ENCODE assay signal across 2 cellular contexts in the genomic region with DNA sequence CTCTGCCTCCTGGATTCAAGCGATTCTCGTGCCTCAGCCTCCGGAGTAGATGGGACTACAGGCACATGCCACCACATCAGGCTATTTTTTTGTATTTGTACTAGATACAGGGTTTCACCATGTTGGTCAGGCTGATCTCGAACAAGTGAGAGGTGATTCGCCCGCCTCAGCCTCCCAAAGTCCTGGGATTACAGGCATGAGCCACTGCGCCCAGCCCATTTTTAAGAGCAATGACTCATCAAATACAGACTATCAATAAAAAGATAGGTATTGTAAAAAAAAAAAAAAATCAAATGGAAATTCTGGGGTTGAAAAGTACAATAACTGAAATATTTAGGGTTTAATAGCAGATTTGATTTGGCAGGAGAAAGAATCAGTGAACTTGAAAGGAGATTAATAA.
TF ChIP-seq lines count a peak whose summit lies in the region.

No MANE protein-coding gene starts in this region.

TF ChIP-seq in HCT116, 20 proteins besides CTCF, POLR2A, EP300 and RAD21:
- TF ChIP-seq, protein P1, sequence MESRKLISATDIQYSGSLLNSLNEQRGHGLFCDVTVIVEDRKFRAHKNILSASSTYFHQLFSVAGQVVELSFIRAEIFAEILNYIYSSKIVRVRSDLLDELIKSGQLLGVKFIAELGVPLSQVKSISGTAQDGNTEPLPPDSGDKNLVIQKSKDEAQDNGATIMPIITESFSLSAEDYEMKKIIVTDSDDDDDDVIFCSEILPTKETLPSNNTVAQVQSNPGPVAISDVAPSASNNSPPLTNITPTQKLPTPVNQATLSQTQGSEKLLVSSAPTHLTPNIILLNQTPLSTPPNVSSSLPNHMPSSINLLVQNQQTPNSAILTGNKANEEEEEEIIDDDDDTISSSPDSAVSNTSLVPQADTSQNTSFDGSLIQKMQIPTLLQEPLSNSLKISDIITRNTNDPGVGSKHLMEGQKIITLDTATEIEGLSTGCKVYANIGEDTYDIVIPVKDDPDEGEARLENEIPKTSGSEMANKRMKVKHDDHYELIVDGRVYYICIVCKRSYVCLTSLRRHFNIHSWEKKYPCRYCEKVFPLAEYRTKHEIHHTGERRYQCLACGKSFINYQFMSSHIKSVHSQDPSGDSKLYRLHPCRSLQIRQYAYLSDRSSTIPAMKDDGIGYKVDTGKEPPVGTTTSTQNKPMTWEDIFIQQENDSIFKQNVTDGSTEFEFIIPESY (IDR thresholded peaks at IDR 0.05; ENCODE audit: extremely low read depth, insufficient replicate concordance, low read length): no peak
- TF ChIP-seq JUND (IDR thresholded peaks at IDR 0.05): peak; percentile 14; the same call in 1 of the 2 replicates

TF ChIP-seq in K562, 482 proteins besides CTCF, POLR2A, EP300 and RAD21:
- peak; percentile 61 for TF ChIP-seq MAFG (tag; conservative IDR thresholded peaks at IDR 0.05)
- TF ChIP-seq, protein P2, sequence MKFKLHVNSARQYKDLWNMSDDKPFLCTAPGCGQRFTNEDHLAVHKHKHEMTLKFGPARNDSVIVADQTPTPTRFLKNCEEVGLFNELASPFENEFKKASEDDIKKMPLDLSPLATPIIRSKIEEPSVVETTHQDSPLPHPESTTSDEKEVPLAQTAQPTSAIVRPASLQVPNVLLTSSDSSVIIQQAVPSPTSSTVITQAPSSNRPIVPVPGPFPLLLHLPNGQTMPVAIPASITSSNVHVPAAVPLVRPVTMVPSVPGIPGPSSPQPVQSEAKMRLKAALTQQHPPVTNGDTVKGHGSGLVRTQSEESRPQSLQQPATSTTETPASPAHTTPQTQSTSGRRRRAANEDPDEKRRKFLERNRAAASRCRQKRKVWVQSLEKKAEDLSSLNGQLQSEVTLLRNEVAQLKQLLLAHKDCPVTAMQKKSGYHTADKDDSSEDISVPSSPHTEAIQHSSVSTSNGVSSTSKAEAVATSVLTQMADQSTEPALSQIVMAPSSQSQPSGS (CRISPR knock-in tag; IDR thresholded peaks at IDR 0.05): no peak
- no peak for TF ChIP-seq CREM (IDR thresholded peaks at IDR 0.05; ENCODE audit: low read depth)
- TF ChIP-seq ZBTB8A (IDR thresholded peaks at IDR 0.05; ENCODE audit: partially characterized antibody): no peak
- TF ChIP-seq BDP1 (IDR thresholded peaks at IDR 0.05; ENCODE audit: insufficient read depth, insufficient read length): no peak
- no peak for TF ChIP-seq BCOR (IDR thresholded peaks at IDR 0.05)
